Comparison of ENCODE assay signal across 9 cellular contexts in the genomic region with DNA sequence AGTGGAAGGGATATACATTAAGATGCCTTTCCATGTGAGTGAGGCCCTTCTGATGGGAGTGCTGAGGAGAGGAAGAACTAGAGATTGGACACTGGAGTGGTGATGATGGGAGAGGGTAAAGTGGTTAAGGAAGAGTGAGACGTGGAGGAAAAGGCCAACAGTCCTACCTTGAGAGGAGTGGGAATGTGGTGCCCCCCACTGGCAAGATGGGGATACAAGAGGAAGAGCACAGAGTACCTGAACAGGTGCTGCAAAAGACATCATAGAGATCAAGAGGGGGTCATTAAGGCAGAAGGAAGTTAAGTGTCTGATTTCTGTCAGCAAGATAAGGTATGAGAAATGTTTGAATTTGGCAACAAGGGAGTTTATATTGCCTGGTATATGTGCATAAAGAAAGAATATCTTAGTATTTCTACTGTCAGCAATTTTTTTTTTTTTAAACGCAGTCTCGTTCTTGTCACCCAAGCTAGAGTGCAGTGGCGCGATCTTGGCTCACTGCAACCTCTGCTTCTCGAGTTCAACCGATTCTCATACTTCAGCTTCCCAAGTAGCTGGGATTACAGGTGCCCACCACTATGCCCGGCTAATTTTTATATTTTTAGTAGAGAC. TPM values are rescaled to one million over a fixed set of nuclear protein-coding genes. Genes with fewer than 3 reads are reported as not detected.
DNase-seq lines count a peak whose midpoint lies in the region; ATAC-seq, FAIRE-seq and TF ChIP-seq lines count a peak whose summit lies in the region.
"Had no signal": no experiment of that assay in that cellular context is flagged by ENCODE, and none has a peak within 500 bp of the region (broad histone marks: within the 10 kb centered on the region; RNA-seq: fewer than 3 reads in every experiment).

No MANE protein-coding gene starts in this region.

- no peaks in the 10 kb centered on the region for H3K36me3 ChIP-seq in mucosa of descending colon (ENCODE audit: low read depth)

- TF ChIP-seq CTCF in mucosa of descending colon (IDR thresholded peaks at IDR 0.05), result no peak

- FAIRE-seq in urothelium cell line (lab: Jason Lieb, UNC), result peak; percentile 66
- FAIRE-seq: G401.6 had no signal

- no peak overlapping the region for H3K4me3 Mint-ChIP-seq in T-helper 1 cell treated with Interleukin-12 subunit alpha and Interleukin-12 subunit beta and Interleukin-4 antibody, amounts not matched to agents 30 μg/mL and 1 μg/mL, for 36 hours

- ATAC-seq in mucosa of descending colon, result peak; percentile 92
- ATAC-seq in HG03175 (IDR thresholded peaks at IDR 0.05; ENCODE audit: unreplicated experiment), result no peak

- peaks cover 5% of the 10 kb centered on the region for H3K36me3 Mint-ChIP-seq in T-helper 1 cell treated with Interleukin-12 subunit alpha and Interleukin-12 subunit beta and Interleukin-4 antibody, amounts not matched to agents 30 μg/mL and 1 μg/mL, for 36 hours (ENCODE audit: low read depth)

- no peaks in the 10 kb centered on the region for H3K27me3 Mint-ChIP-seq in T-helper 1 cell treated with Interleukin-12 subunit alpha and Interleukin-12 subunit beta and Interleukin-4 antibody, amounts not matched to agents 30 μg/mL and 1 μg/mL, for 36 hours (ENCODE audit: low read depth)

- no peaks in the 10 kb centered on the region for H3K9me3 Mint-ChIP-seq in T-helper 1 cell treated with Interleukin-12 subunit alpha and Interleukin-12 subunit beta and Interleukin-4 antibody, amounts not matched to agents 30 μg/mL and 1 μg/mL, for 36 hours

- peak overlapping the region; percentile 0 for H3K27ac Mint-ChIP-seq in T-helper 1 cell treated with Interleukin-12 subunit alpha and Interleukin-12 subunit beta and Interleukin-4 antibody, amounts not matched to agents 30 μg/mL and 1 μg/mL, for 36 hours

- no peaks in the 10 kb centered on the region for H3K9me3 ChIP-seq in mucosa of descending colon

- no peaks in the 10 kb centered on the region for H3K4me1 ChIP-seq in mucosa of descending colon (ENCODE audit: low read depth)

- intact Hi-C loops in mucosa of descending colon (cut with DNase I, micrococcal nuclease), result no loop called here

- H3K4me1 Mint-ChIP-seq in T-helper 1 cell treated with Interleukin-12 subunit alpha and Interleukin-12 subunit beta and Interleukin-4 antibody, amounts not matched to agents 30 μg/mL and 1 μg/mL, for 36 hours (ENCODE audit: low read depth), result peaks cover 17% of the 10 kb centered on the region

- DNase-seq in NCI-H2196 (lab: John Stamatoyannopoulos, UW; ENCODE audit: unreplicated experiment) (peak; percentile 1), NCI-H2196 treated with DMSO at 0.1 percent for 48 hours (lab: John Stamatoyannopoulos, UW; ENCODE audit: unreplicated experiment) (no peak), cerebellar cortex (ENCODE audit: low spot score) (peak; percentile 40), mucosa of descending colon (peak in 2 of 3 donors; percentile 66 to 74), urothelium cell line (ENCODE audit: low spot score) (no peak), DMS 273 treated with DMSO at 0.1 percent for 48 hours (lab: John Stamatoyannopoulos, UW) (no peak)

- no peak overlapping the region for H3K4me3 ChIP-seq in mucosa of descending colon

RNA-seq across cellular contexts. Expression of a gene that starts 34.0 kb away (rescaled TPM):
- total RNA-seq in mucosa of descending colon, result 100 to 1,000 TPM in 1 of 3 donors, 10 to 100 TPM in 2; 73.3 to 109 (median 82.1) TPM

RNA-seq across cellular contexts. Expression of a gene that starts 37.4 kb away (rescaled TPM):
- total RNA-seq in mucosa of descending colon, result 10 to 100 TPM; 40.2 to 60.6 (median 41.4) TPM

RNA-seq across cellular contexts. Expression of a gene that starts 53.9 kb away (rescaled TPM):
- total RNA-seq in mucosa of descending colon, result 10 to 100 TPM; 32.7 to 39.0 (median 36.9) TPM

RNA-seq across cellular contexts. Expression of a gene that starts 54.6 kb away (rescaled TPM):
- total RNA-seq in mucosa of descending colon, result 100 to 1,000 TPM in 2 of 3 donors, 10 to 100 TPM in 1; 98.5 to 205 (median 165) TPM

Comparison
In these comparisons a context has a peak if more than half of its experiments do, and no peak if none do; other contexts are left out.
1. DNase-seq: peak in NCI-H2196 (single experiment), cerebellar cortex (single experiment) and mucosa of descending colon (2 of 3); none in NCI-H2196 treated with DMSO at 0.1 percent for 48 hours (single experiment), urothelium cell line (single experiment) and DMS 273 treated with DMSO at 0.1 percent for 48 hours (single experiment).